ENCODE assay signal across 22 cellular contexts in the genomic region with DNA sequence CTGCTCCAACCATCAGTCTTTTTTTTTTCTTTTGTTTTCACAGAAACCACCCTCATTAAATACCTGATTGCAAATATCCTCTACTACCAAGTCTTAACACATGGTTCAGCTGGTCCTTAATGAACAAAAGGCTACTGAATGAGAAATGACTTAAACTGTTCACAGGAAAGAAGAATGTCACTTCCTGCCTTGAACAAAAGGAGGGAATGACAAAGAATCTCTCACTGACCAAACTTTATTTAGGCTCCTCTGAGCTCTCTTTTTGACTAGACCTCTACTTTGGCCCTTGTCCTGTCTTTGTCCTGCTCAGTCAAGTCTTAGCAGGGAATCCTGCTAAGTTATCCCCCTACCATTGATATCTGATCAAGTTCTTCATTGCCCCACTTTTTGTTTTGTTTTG. TPM values are rescaled to one million over a fixed set of nuclear protein-coding genes. Genes with fewer than 3 reads are reported as not detected.
A peak's percentile ranks its signal among the peaks of the same experiment; 100 is the strongest.
DNase-seq lines count a peak whose midpoint lies in the region; ATAC-seq, FAIRE-seq and TF ChIP-seq lines count a peak whose summit lies in the region.
"Had no signal": no experiment of that assay in that cellular context is flagged by ENCODE, and none has a peak within 500 bp of the region (broad histone marks: within the 10 kb centered on the region; RNA-seq: fewer than 3 reads in every experiment).

No MANE protein-coding gene starts in this region.

- no peaks in the 10 kb centered on the region for H3K36me3 ChIP-seq in K562 (ENCODE audit: control insufficient read depth, insufficient read depth, low read length)
- H3K36me3 ChIP-seq: left lung had no signal

- no peaks in the 10 kb centered on the region for H3K9me1 ChIP-seq in K562 (ENCODE audit: control insufficient read depth, insufficient read depth, low read length)

- no peak overlapping the region for H3K9ac ChIP-seq in K562 (ENCODE audit: insufficient read depth in 1 of 2, low read depth in 2 of 2, low read length in 2 of 2)

- H2AFZ ChIP-seq in K562 (ENCODE audit: low read depth, low read length) = peak overlapping the region; percentile 8; the same call in 1 of the 2 replicates

- H3K27ac ChIP-seq in K562 (ENCODE audit: extremely low read depth, low read depth, low read length) = no peak overlapping the region
- H3K27ac ChIP-seq: left lung had no signal

- H3K9me3 Mint-ChIP-seq in activated naive CD4-positive, alpha-beta T cell treated with anti-CD3 and anti-CD28 coated beads, Interleukin-2, amount 10 ng/mL, durations not matched to agents 7 days and 5 days = no peaks in the 10 kb centered on the region
- H3K9me3 Mint-ChIP-seq in T-cell = no peaks in the 10 kb centered on the region
- H3K9me3 Mint-ChIP-seq in stimulated activated effector memory CD8-positive, alpha-beta T cell treated with anti-CD3 and anti-CD28 coated beads, Interleukin-12 subunit alpha, Interleukin-12 subunit beta, amount 100 ng/mL, for 72 hours = no peaks in the 10 kb centered on the region

- peaks cover 33% of the 10 kb centered on the region for H3K4me1 Mint-ChIP-seq in activated naive CD4-positive, alpha-beta T cell treated with anti-CD3 and anti-CD28 coated beads, Interleukin-2, amount 10 ng/mL, durations not matched to agents 7 days and 5 days
- H3K4me1 Mint-ChIP-seq in T-cell = peaks cover 28 to 32% (median 30%) of the 10 kb centered on the region in 3 donors
- H3K4me1 Mint-ChIP-seq in stimulated activated effector memory CD8-positive, alpha-beta T cell treated with anti-CD3 and anti-CD28 coated beads, Interleukin-12 subunit alpha, Interleukin-12 subunit beta, amount 100 ng/mL, for 72 hours = peaks cover 17% of the 10 kb centered on the region

- no peaks in the 10 kb centered on the region for H3K27me3 Mint-ChIP-seq in activated naive CD4-positive, alpha-beta T cell treated with anti-CD3 and anti-CD28 coated beads, Interleukin-2, amount 10 ng/mL, durations not matched to agents 7 days and 5 days
- peaks cover 0 to 4% of the 10 kb centered on the region in 2 donors for H3K27me3 Mint-ChIP-seq in T-cell

- no peaks in the 10 kb centered on the region for H3K79me2 ChIP-seq in K562 (ENCODE audit: control insufficient read depth, insufficient read depth, low read length)

- TF ChIP-seq EP300 in K562 (IDR thresholded peaks at IDR 0.05; ENCODE audit: low read length) = no peak

- intact Hi-C loops in K562 (cut with micrococcal nuclease) = no loop called here

- ATAC-seq in T-cell (replicated peaks in 1 of 4) = no peak
- ATAC-seq in K562 = no peak
- ATAC-seq in stimulated activated effector memory CD8-positive, alpha-beta T cell treated with anti-CD3 and anti-CD28 coated beads, Interleukin-12 subunit alpha, Interleukin-12 subunit beta, amount 100 ng/mL, for 72 hours = no peak
- ATAC-seq in HG03039 (IDR thresholded peaks at IDR 0.05; ENCODE audit: unreplicated experiment) = no peak
- ATAC-seq: left lung had no signal

- H3K4me3 Mint-ChIP-seq in activated naive CD4-positive, alpha-beta T cell treated with anti-CD3 and anti-CD28 coated beads, Interleukin-2, amount 10 ng/mL, durations not matched to agents 7 days and 5 days = no peak overlapping the region
- H3K4me3 Mint-ChIP-seq in T-cell = no peak overlapping the region
- no peak overlapping the region for H3K4me3 Mint-ChIP-seq in stimulated activated effector memory CD8-positive, alpha-beta T cell treated with anti-CD3 and anti-CD28 coated beads, Interleukin-12 subunit alpha, Interleukin-12 subunit beta, amount 100 ng/mL, for 72 hours

- in situ Hi-C loops in K562 (cut with MboI) = no loop called here

- peak overlapping the region; percentile 28 for H3K27ac Mint-ChIP-seq in activated naive CD4-positive, alpha-beta T cell treated with anti-CD3 and anti-CD28 coated beads, Interleukin-2, amount 10 ng/mL, durations not matched to agents 7 days and 5 days
- peak overlapping the region; percentile 17 to 54 for H3K27ac Mint-ChIP-seq in T-cell
- H3K27ac Mint-ChIP-seq in stimulated activated effector memory CD8-positive, alpha-beta T cell treated with anti-CD3 and anti-CD28 coated beads, Interleukin-12 subunit alpha, Interleukin-12 subunit beta, amount 100 ng/mL, for 72 hours = peak overlapping the region; percentile 67

- BruUV-seq in K562 (replicated peaks; lab: Mats Ljungman, UMichigan) = no TSS peak

- FAIRE-seq in K562 (lab: Jason Lieb, UNC) = no peak
- FAIRE-seq: endometrium had no signal

- H3K27me3 ChIP-seq in K562 (ENCODE audit: control insufficient read depth in 2 of 2, insufficient read depth in 2 of 2, low read length in 2 of 2) = no peaks in the 10 kb centered on the region; a peak in 1 of 5 replicates
- H3K27me3 ChIP-seq: left lung had no signal

- no peak overlapping the region for H3K4me3 ChIP-seq in K562
- H3K4me3 ChIP-seq: left lung had no signal

- H3K4me1 ChIP-seq in K562 (replicated peaks in 1 of 2; ENCODE audit: control insufficient read depth in 2 of 2, insufficient read depth in 2 of 2, low read length in 2 of 2) = no peaks in the 10 kb centered on the region; a peak in 1 of 5 replicates
- H3K4me1 ChIP-seq: left lung had no signal

- POLR2A ChIA-PET in T-cell (lab: Charles Lee) (interaction anchor here in 1 of 2 donors (0.5 kb wide), 1 partner anchor 370 kb away, joined by 3 read pairs; no protein-coding TSS in a partner anchor), K562 (lab: Yijun Ruan, JAX) (interaction anchor here (1.1 kb wide), 1 partner anchor 10 kb away, joined by 5 read pairs; no protein-coding TSS in a partner anchor)

- TF ChIP-seq POLR2A in K562 (conservative IDR thresholded peaks at IDR 0.05) = no peak

- no peak for DNase-seq in activated naive CD4-positive, alpha-beta T cell treated with anti-CD3 and anti-CD28 coated beads, Interleukin-2, amount 10 ng/mL, durations not matched to agents 7 days and 5 days
- no peak for DNase-seq in activated naive CD4-positive, alpha-beta T cell treated with anti-CD3 and anti-CD28 coated beads, Interleukin-2, amount 50 U/mL, for 16 hours
- no peak for DNase-seq in T-cell
- DNase-seq in K562 (ENCODE audit: extremely low read depth in 1 of 4, low spot score in 3 of 4) = no peak
- DNase-seq in stimulated activated effector memory CD8-positive, alpha-beta T cell treated with anti-CD3 and anti-CD28 coated beads, Interleukin-12 subunit alpha, Interleukin-12 subunit beta, amount 100 ng/mL, for 72 hours (ENCODE audit: low spot score in 2 of 2) = no peak
- DNase-seq in midbrain (lab: John Stamatoyannopoulos, UW) = no peak
- DNase-seq in NCI-H146 treated with DMSO at 0.1 percent for 48 hours (lab: John Stamatoyannopoulos, UW; ENCODE audit: unreplicated experiment) = no peak
- DNase-seq: ACHN; activated CD8-positive, alpha-beta memory T cell treated with anti-CD3 and anti-CD28 coated beads for 24 hours; activated effector memory CD4-positive, alpha-beta T cell treated with anti-CD3 and anti-CD28 coated beads, Interleukin-2, amount 50 U/mL, for 16 hours; C1 segment of cervical spinal cord; DMS53; head of caudate nucleus; KG1; left lung; NCI-H1092; NCI-H2029 treated with DMSO at 0.1 percent for 48 hours; retina; SW 1271 had no signal

- H3K4me2 ChIP-seq in K562 (ENCODE audit: insufficient read depth, low read length) = no peak overlapping the region

- CTCF ChIA-PET in activated naive CD4-positive, alpha-beta T cell treated with anti-CD3 and anti-CD28 coated beads, Interleukin-2, amount 10 ng/mL, durations not matched to agents 7 days and 5 days (lab: Charles Lee) = no interaction called here
- CTCF ChIA-PET in T-cell (lab: Charles Lee) (interaction anchor here in 1 of 2 donors (0.7 kb wide), 1 partner anchor 14 kb away, joined by 3 read pairs; no protein-coding TSS in a partner anchor), K562 (lab: Yijun Ruan, JAX; ENCODE audit: low intra/inter-chr PET ratio) (no interaction called here)

- no peaks in the 10 kb centered on the region for H3K9me3 ChIP-seq in K562 (replicated peaks; ENCODE audit: control insufficient read depth, insufficient read depth, low read depth, low read length)
- H3K9me3 ChIP-seq: left lung had no signal

- H3K36me3 Mint-ChIP-seq in activated naive CD4-positive, alpha-beta T cell treated with anti-CD3 and anti-CD28 coated beads, Interleukin-2, amount 10 ng/mL, durations not matched to agents 7 days and 5 days = peaks cover 20% of the 10 kb centered on the region
- peaks cover 10% of the 10 kb centered on the region for H3K36me3 Mint-ChIP-seq in T-cell
- peaks cover 14% of the 10 kb centered on the region for H3K36me3 Mint-ChIP-seq in stimulated activated effector memory CD8-positive, alpha-beta T cell treated with anti-CD3 and anti-CD28 coated beads, Interleukin-12 subunit alpha, Interleukin-12 subunit beta, amount 100 ng/mL, for 72 hours

- H4K20me1 ChIP-seq in K562 (replicated peaks; ENCODE audit: control insufficient read depth, insufficient read depth, low read length) = no peaks in the 10 kb centered on the region

- no peak for TF ChIP-seq CTCF in K562 (IDR thresholded peaks at IDR 0.05 in 2 of 3, conservative IDR thresholded peaks at IDR 0.05 in 1 of 3; ENCODE audit: insufficient read depth in 2 of 3, low read depth in 1 of 3, low read length in 3 of 3)

- no peak for TF ChIP-seq RAD21 in K562 (CRISPR knock-in tag; conservative IDR thresholded peaks at IDR 0.05 in 1 of 2, IDR thresholded peaks at IDR 0.05 in 1 of 2)

RNA-seq across cellular contexts. Expression of a gene that starts 31.8 kb away (rescaled TPM):
- under 1 TPM in 2 of 5 donors, not detected in 3; 0.23 TPM for total RNA-seq in T-cell
- not detected in 2 replicates for total RNA-seq in K562 (2011; cell fraction: chromatin; rRNA removed; ENCODE audit: low replicate concordance)
- total RNA-seq in K562 (2011; cell fraction: nucleolus; rRNA removed) = not detected in 2 replicates
- total RNA-seq in K562 (2011; cell fraction: nucleoplasm; rRNA removed) = not detected in 2 replicates
- total RNA-seq in K562 (2014; rRNA removed) = not detected in 2 replicates
- total RNA-seq in K562 (2014; rRNA removed; fragmentation: Illumina TruSeq; extraction: Trizol) = not detected in 2 replicates
- total RNA-seq in K562 (2015; rRNA removed; fragmentation: Illumina TruSeq; extraction: Trizol) = not detected in 2 replicates
- total RNA-seq in K562 (2021) = 0.11 TPM in 1 of 2 replicates, not detected in the other
- polyA plus RNA-seq in K562 (2011; rRNA removed) = not detected in 2 replicates
- polyA plus RNA-seq in K562 (2011; cell fraction: cytosol; rRNA removed) = not detected in 2 replicates
- polyA plus RNA-seq in K562 (2011; cell fraction: nucleus; rRNA removed) = not detected in 2 replicates
- polyA plus RNA-seq in K562 (2012) = not detected in 2 replicates
- polyA plus RNA-seq in K562 (2014; fragmentation: Illumina TruSeq; extraction: Trizol) = not detected in 2 replicates
- polyA plus RNA-seq in K562 (2014; fragmentation: Nextera tagmentation; extraction: Ambion mirVana) = not detected
- polyA plus RNA-seq in K562 (2014; rRNA removed) = not detected in 2 replicates
- polyA minus RNA-seq in K562 (2011; rRNA and poly(A)+ RNA removed) = not detected in 2 replicates
- not detected in 2 replicates for polyA minus RNA-seq in K562 (2011; cell fraction: cytosol; rRNA and poly(A)+ RNA removed)
- not detected in 2 replicates for polyA minus RNA-seq in K562 (2011; cell fraction: nucleus; rRNA and poly(A)+ RNA removed)
- total RNA-seq: NCI-H460 had no signal

RNA-seq across cellular contexts. Expression of a gene that starts 46.6 kb away (rescaled TPM):
- total RNA-seq in T-cell = 1 to 10 TPM; 2.9 to 3.7 (median 3.2) TPM
- 5.1 and 6.6 TPM in 2 replicates for total RNA-seq in K562 (2011; cell fraction: chromatin; rRNA removed; ENCODE audit: low replicate concordance)
- total RNA-seq in K562 (2011; cell fraction: nucleolus; rRNA removed) = 2.7 and 2.8 TPM in 2 replicates
- 2.7 and 4.0 TPM in 2 replicates for total RNA-seq in K562 (2011; cell fraction: nucleoplasm; rRNA removed)
- total RNA-seq in K562 (2014; rRNA removed) = 0.05 and 0.12 TPM in 2 replicates
- 0.22 TPM in 2 replicates for total RNA-seq in K562 (2014; rRNA removed; fragmentation: Illumina TruSeq; extraction: Trizol)
- 0.23 and 0.25 TPM in 2 replicates for total RNA-seq in K562 (2015; rRNA removed; fragmentation: Illumina TruSeq; extraction: Trizol)
- total RNA-seq in K562 (2021) = 0.69 TPM in 2 replicates
- polyA plus RNA-seq in K562 (2011; rRNA removed) = 0.40 and 0.79 TPM in 2 replicates
- polyA plus RNA-seq in K562 (2011; cell fraction: cytosol; rRNA removed) = 0.53 and 0.58 TPM in 2 replicates
- polyA plus RNA-seq in K562 (2011; cell fraction: nucleus; rRNA removed) = 3.3 and 4.5 TPM in 2 replicates
- polyA plus RNA-seq in K562 (2012) = 0.35 and 1.5 TPM in 2 replicates
- polyA plus RNA-seq in K562 (2014; fragmentation: Illumina TruSeq; extraction: Trizol) = 0.65 and 0.80 TPM in 2 replicates
- under 1 TPM; 0.03 to 0.11 TPM for polyA plus RNA-seq in K562 (2014; fragmentation: Nextera tagmentation; extraction: Ambion mirVana)
- 0.81 and 0.86 TPM in 2 replicates for polyA plus RNA-seq in K562 (2014; rRNA removed)
- polyA minus RNA-seq in K562 (2011; rRNA and poly(A)+ RNA removed) = 0.42 TPM in 2 replicates
- polyA minus RNA-seq in K562 (2011; cell fraction: cytosol; rRNA and poly(A)+ RNA removed) = 0.55 TPM in 1 of 2 replicates, not detected in the other
- 0.54 and 0.78 TPM in 2 replicates for polyA minus RNA-seq in K562 (2011; cell fraction: nucleus; rRNA and poly(A)+ RNA removed)
